19 cellular contexts compared by ENCODE assay signal in genomic region chr1:1338278-1338677, GRCh38. TPM values are rescaled to one million over a fixed set of nuclear protein-coding genes. Genes with fewer than 3 reads are reported as not detected.
"Had no signal": no experiment of that assay in that cellular context is flagged by ENCODE, and none has a peak within 500 bp of the region (broad histone marks: within the 10 kb centered on the region; RNA-seq: fewer than 3 reads in every experiment).

No MANE protein-coding gene starts in this region.

- H3K9me3 ChIP-seq: ascending aorta, colonic mucosa, esophagus squamous epithelium, heart right ventricle, psoas muscle, vagina had no signal

- H3K27ac ChIP-seq: ascending aorta, cardiac muscle cell, colonic mucosa, epithelial cell of prostate, heart right ventricle, parathyroid adenoma, psoas muscle, vagina had no signal

- H3K4me1 ChIP-seq: ascending aorta, colonic mucosa, parathyroid adenoma had no signal

- ATAC-seq: heart right ventricle had no signal

- H3K9ac ChIP-seq: parathyroid adenoma had no signal

- H3K4me2 ChIP-seq: smooth muscle cell had no signal

- H3K36me3 ChIP-seq: colonic mucosa had no signal

- H2AFZ ChIP-seq: parathyroid adenoma had no signal

- FAIRE-seq: endometrium had no signal

- H3K27me3 ChIP-seq: ascending aorta, cardiac muscle cell, colonic mucosa, esophagus squamous epithelium, heart right ventricle, vagina had no signal

- H3K4me3 ChIP-seq: ascending aorta, cardiac muscle cell, colonic mucosa, esophagus squamous epithelium, heart right ventricle, psoas muscle, smooth muscle cell, vagina had no signal

- DNase-seq: activated effector memory CD4-positive, alpha-beta T cell treated with Interleukin-2 at 50 U/mL for 16 hours; activated T-cell treated with anti-CD3 and anti-CD28 coated beads for 4 hours; cerebellar nuclear complex; esophagus squamous epithelium; foreskin melanocyte; heart right ventricle; midbrain; psoas muscle; stimulated activated naive CD8-positive, alpha-beta T cell treated with anti-CD3 and anti-CD28 coated beads, Interleukin-15, amount 100 ng/mL, for 72 hours; substantia nigra had no signal

RNA-seq across cellular contexts. Expression of gene MXRA8, which starts 20.1 kb away (rescaled TPM):
- total RNA-seq: dermis microvascular lymphatic vessel endothelial cell had no signal
